32 cellular contexts compared by ENCODE assay signal in genomic region chr11:96356837-96357236, GRCh38.
"Had no signal": no experiment of that assay in that cellular context is flagged by ENCODE, and none has a peak within 500 bp of the region (broad histone marks: within the 10 kb centered on the region; RNA-seq: fewer than 3 reads in every experiment).

No MANE protein-coding gene starts in this region.

- ATAC-seq: activated naive CD4-positive, alpha-beta T cell treated with anti-CD3 and anti-CD28 coated beads, Interleukin-2, amount 50 U/mL, for 72 hours; activated T-cell treated with anti-CD3 and anti-CD28 coated beads, Interleukin-2, amount 50 U/mL, for 4 hours; body of pancreas; PC-3; SK-N-SH treated with all-trans-retinoic acid at 6 μM for 48 hours; T-cell had no signal

- H3K27ac Mint-ChIP-seq: activated naive CD4-positive, alpha-beta T cell treated with anti-CD3 and anti-CD28 coated beads for 36 hours; activated naive CD4-positive, alpha-beta T cell treated with anti-CD3 and anti-CD28 coated beads, Interleukin-2, amount 50 U/mL, for 72 hours; activated T-helper 1 cell treated with anti-CD3 and anti-CD28 coated beads, Interleukin-12 subunit alpha, Interleukin-12 subunit beta, Interleukin-2, Interleukin-4 antibody, amounts not matched to agents 30 ng/mL and 10 ng/mL and 1 ng/mL, durations not matched to agents 14 hours and 24 hours and 36 hours; T-cell had no signal

- H3K27me3 Mint-ChIP-seq: T-cell had no signal

- H3K9me3 Mint-ChIP-seq: activated naive CD4-positive, alpha-beta T cell treated with anti-CD3 and anti-CD28 coated beads for 36 hours; activated naive CD4-positive, alpha-beta T cell treated with anti-CD3 and anti-CD28 coated beads, Interleukin-2, amount 50 U/mL, for 72 hours; activated T-cell treated with anti-CD3 and anti-CD28 coated beads, Interleukin-2, amount 50 U/mL, for 4 hours; activated T-helper 1 cell treated with anti-CD3 and anti-CD28 coated beads, Interleukin-12 subunit alpha, Interleukin-12 subunit beta, Interleukin-2, Interleukin-4 antibody, amounts not matched to agents 30 ng/mL and 10 ng/mL and 1 ng/mL, durations not matched to agents 14 hours and 24 hours and 36 hours; T-cell had no signal

- DNase-seq: activated CD4-positive, alpha-beta T cell treated with anti-CD3 and anti-CD28 coated beads for 1 hour; activated CD4-positive, alpha-beta T cell treated with anti-CD3 and anti-CD28 coated beads for 48 hours; activated CD4-positive, alpha-beta T cell treated with anti-CD3 and anti-CD28 coated beads, Interleukin-2, amount 50 U/mL, for 48 hours; activated CD4-positive, CD25-positive, alpha-beta regulatory T cell; activated CD8-positive, alpha-beta memory T cell treated with anti-CD3 and anti-CD28 coated beads, Interleukin-2, amount 50 U/mL, for 4 hours; activated gamma-delta T cell treated with Interleukin-2 at 50 U/mL for 16 hours; activated naive CD4-positive, alpha-beta T cell treated with anti-CD3 and anti-CD28 coated beads for 36 hours; activated T-cell treated with anti-CD3 and anti-CD28 coated beads for 4 hours; activated T-cell treated with anti-CD3 and anti-CD28 coated beads, Interleukin-2, amount 50 U/mL, for 4 hours; adrenal gland; body of pancreas; Kasumi-1; KBM-7; MG63; NCI-H1048; NCI-H146; NCI-H187; NCI-H2029 treated with DMSO at 0.1 percent for 48 hours; NCI-H345; NCI-H524 treated with DMSO at 0.1 percent for 48 hours; NCI-H748 treated with DMSO at 0.1 percent for 48 hours; NK-92 treated with Interleukin-12 subunit alpha and Interleukin-12 subunit beta, amount 100 ng/mL, for 24 hours; PC-3; Peyer's patch; RPMI8226; SIG-M5; T-cell; T-helper 2 cell; T-helper 9 cell had no signal

- H3K4me3 Mint-ChIP-seq: activated naive CD4-positive, alpha-beta T cell treated with anti-CD3 and anti-CD28 coated beads for 36 hours; activated T-cell treated with anti-CD3 and anti-CD28 coated beads, Interleukin-2, amount 50 U/mL, for 4 hours; activated T-helper 1 cell treated with anti-CD3 and anti-CD28 coated beads, Interleukin-12 subunit alpha, Interleukin-12 subunit beta, Interleukin-2, Interleukin-4 antibody, amounts not matched to agents 30 ng/mL and 10 ng/mL and 1 ng/mL, durations not matched to agents 14 hours and 24 hours and 36 hours; T-cell had no signal
